In the genomic region with DNA sequence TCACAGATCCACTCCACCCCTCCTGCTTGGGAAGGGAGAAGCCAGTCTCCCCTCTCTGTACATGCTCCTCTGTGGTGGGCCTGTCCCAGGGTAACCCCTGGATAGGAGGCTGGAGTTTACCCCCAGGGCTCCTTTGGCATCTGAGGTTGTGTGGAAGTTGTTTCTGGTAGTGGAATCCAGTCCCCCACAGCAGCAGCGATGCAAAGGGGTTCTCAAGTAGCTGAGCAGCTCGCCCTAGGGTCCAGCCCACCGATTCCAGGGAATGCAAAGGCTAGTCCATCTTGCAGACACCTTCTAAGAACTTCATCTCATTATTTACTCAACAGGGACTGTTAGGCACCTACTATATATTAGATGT, we compare ENCODE assay signal across 15 cellular contexts. TPM values are rescaled to one million over a fixed set of nuclear protein-coding genes. Genes with fewer than 3 reads are reported as not detected.
DNase-seq lines count a peak whose midpoint lies in the region; ATAC-seq lines count a peak whose summit lies in the region.
"Had no signal": no experiment of that assay in that cellular context is flagged by ENCODE, and none has a peak within 500 bp of the region (broad histone marks: within the 10 kb centered on the region; RNA-seq: fewer than 3 reads in every experiment).

No MANE protein-coding gene starts in this region.

- peaks cover 62% of the 10 kb centered on the region for H3K4me1 Mint-ChIP-seq in activated CD4-positive, alpha-beta T cell treated with anti-CD3 and anti-CD28 coated beads, Interleukin-2, amount 10 ng/mL, durations not matched to agents 24 days and 14 days
- peaks cover 65% of the 10 kb centered on the region for H3K4me1 Mint-ChIP-seq in activated naive CD8-positive, alpha-beta T cell treated with anti-CD3 and anti-CD28 coated beads for 36 hours
- H3K4me1 Mint-ChIP-seq in naive thymus-derived CD8-positive, alpha-beta T cell, result peaks cover 39 to 83% (median 77%) of the 10 kb centered on the region in 4 donors

- no peak for ATAC-seq in naive thymus-derived CD8-positive, alpha-beta T cell
- no peak for ATAC-seq in HG03139 (IDR thresholded peaks at IDR 0.05; ENCODE audit: unreplicated experiment)

- H3K4me3 Mint-ChIP-seq in activated CD4-positive, alpha-beta T cell treated with anti-CD3 and anti-CD28 coated beads, Interleukin-2, amount 10 ng/mL, durations not matched to agents 24 days and 14 days, result peak overlapping the region; percentile 83
- H3K4me3 Mint-ChIP-seq in activated naive CD8-positive, alpha-beta T cell treated with anti-CD3 and anti-CD28 coated beads for 36 hours, result peak overlapping the region; percentile 60
- peak overlapping the region; percentile 74 to 88 (median 79) for H3K4me3 Mint-ChIP-seq in naive thymus-derived CD8-positive, alpha-beta T cell

- peaks cover 2% of the 10 kb centered on the region for H3K36me3 Mint-ChIP-seq in activated CD4-positive, alpha-beta T cell treated with anti-CD3 and anti-CD28 coated beads, Interleukin-2, amount 10 ng/mL, durations not matched to agents 24 days and 14 days (ENCODE audit: low read depth)
- peaks cover 3% of the 10 kb centered on the region for H3K36me3 Mint-ChIP-seq in activated naive CD8-positive, alpha-beta T cell treated with anti-CD3 and anti-CD28 coated beads for 36 hours
- H3K36me3 Mint-ChIP-seq in naive thymus-derived CD8-positive, alpha-beta T cell, result no peaks in the 10 kb centered on the region

- no peak overlapping the region for H3K4me3 ChIP-seq in H7 (ENCODE audit: insufficient read depth, low read depth, low read length)

- no peaks in the 10 kb centered on the region for H3K9me3 Mint-ChIP-seq in activated CD4-positive, alpha-beta T cell treated with anti-CD3 and anti-CD28 coated beads, Interleukin-2, amount 10 ng/mL, durations not matched to agents 24 days and 14 days
- peaks cover 2% of the 10 kb centered on the region for H3K9me3 Mint-ChIP-seq in activated naive CD8-positive, alpha-beta T cell treated with anti-CD3 and anti-CD28 coated beads for 36 hours
- no peaks in the 10 kb centered on the region for H3K9me3 Mint-ChIP-seq in naive thymus-derived CD8-positive, alpha-beta T cell

- H3K27me3 ChIP-seq in H7 (ENCODE audit: control insufficient read depth, insufficient read depth, low read length), result peaks cover 6% of the 10 kb centered on the region

- H3K27me3 Mint-ChIP-seq in activated CD4-positive, alpha-beta T cell treated with anti-CD3 and anti-CD28 coated beads, Interleukin-2, amount 10 ng/mL, durations not matched to agents 24 days and 14 days, result peaks cover 3% of the 10 kb centered on the region
- H3K27me3 Mint-ChIP-seq in activated naive CD8-positive, alpha-beta T cell treated with anti-CD3 and anti-CD28 coated beads for 36 hours, result no peaks in the 10 kb centered on the region
- peaks cover 0 to 5% (median 0%) of the 10 kb centered on the region in 5 donors for H3K27me3 Mint-ChIP-seq in naive thymus-derived CD8-positive, alpha-beta T cell

- DNase-seq in activated CD4-positive, alpha-beta T cell treated with anti-CD3 and anti-CD28 coated beads, Interleukin-2, amount 10 ng/mL, durations not matched to agents 24 days and 14 days, result no peak
- DNase-seq in activated CD4-positive, alpha-beta T cell treated with anti-CD3 and anti-CD28 coated beads, Interleukin-2, amount 50 U/mL, for 1 hour, result no peak
- peak; percentile 56 for DNase-seq in H7
- DNase-seq in activated naive CD8-positive, alpha-beta T cell treated with anti-CD3 and anti-CD28 coated beads for 36 hours, result no peak
- no peak for DNase-seq in naive thymus-derived CD8-positive, alpha-beta T cell
- DNase-seq in RPMI8226, result no peak
- DNase-seq in hypothalamus (lab: John Stamatoyannopoulos, UW), result no peak
- DNase-seq: 8988T; activated CD4-positive, alpha-beta T cell treated with anti-CD3 and anti-CD28 coated beads for 1 hour; foreskin keratinocyte; NCI-H2029; NCI-H510A; SHP77 had no signal

- POLR2A ChIA-PET in naive thymus-derived CD8-positive, alpha-beta T cell (lab: Charles Lee), result interaction anchor here (0.7 to 1.0 kb wide), 2 partner anchors 11 to 31 kb away, joined by 3 to 6 read pairs; no protein-coding TSS in a partner anchor

- intact Hi-C loops in activated CD4-positive, alpha-beta T cell treated with anti-CD3 and anti-CD28 coated beads, Interleukin-2, amount 10 ng/mL, durations not matched to agents 24 days and 14 days (cut with micrococcal nuclease), result loop anchor here (1.0 kb wide), 4 partner anchors 7 to 66 kb away; no protein-coding TSS in a partner anchor

- peak overlapping the region; percentile 95 for H3K27ac Mint-ChIP-seq in activated CD4-positive, alpha-beta T cell treated with anti-CD3 and anti-CD28 coated beads, Interleukin-2, amount 10 ng/mL, durations not matched to agents 24 days and 14 days
- peak overlapping the region; percentile 91 for H3K27ac Mint-ChIP-seq in activated naive CD8-positive, alpha-beta T cell treated with anti-CD3 and anti-CD28 coated beads for 36 hours
- H3K27ac Mint-ChIP-seq in naive thymus-derived CD8-positive, alpha-beta T cell, result peak overlapping the region; percentile 17 to 89 (median 82)

- H3K36me3 ChIP-seq in H7 (replicated peaks; ENCODE audit: control insufficient read depth, insufficient read depth, low read length), result no peaks in the 10 kb centered on the region

RNA-seq across cellular contexts. Expression of gene TCF7, which starts 42.7 kb away (rescaled TPM):
- total RNA-seq in activated CD4-positive, alpha-beta T cell treated with anti-CD3 and anti-CD28 coated beads, Interleukin-2, amount 10 ng/mL, durations not matched to agents 24 days and 14 days, result 112 and 113 TPM in 2 replicates
- total RNA-seq in H7 (2014; rRNA removed; shearing (Covaris generic)), result 2.4 and 3.7 TPM in 2 replicates
- total RNA-seq in activated naive CD8-positive, alpha-beta T cell treated with anti-CD3 and anti-CD28 coated beads for 36 hours, result 10 to 100 TPM; 66.4 to 68.7 TPM
- 100 to 1,000 TPM; 910 to 911 TPM for total RNA-seq in naive thymus-derived CD8-positive, alpha-beta T cell
- 100 to 1,000 TPM; 207 to 600 (median 328) TPM for polyA plus RNA-seq in naive thymus-derived CD8-positive, alpha-beta T cell
- total RNA-seq: HT1080 had no signal

Comparison
In these comparisons a context has a peak if more than half of its experiments do, and no peak if none do; other contexts are left out.
1. RNA of gene TCF7, which starts 42.7 kb away (total RNA-seq): 910 to 911 TPM in naive thymus-derived CD8-positive, alpha-beta T cell, 112 to 113 TPM in activated CD4-positive, alpha-beta T cell treated with anti-CD3 and anti-CD28 coated beads, Interleukin-2, amount 10 ng/mL, durations not matched to agents 24 days and 14 days and 66.4 to 68.7 TPM in activated naive CD8-positive, alpha-beta T cell treated with anti-CD3 and anti-CD28 coated beads for 36 hours; 2.4 to 3.7 TPM in H7; every median in the first group is over 10 times any median in the second.
2. Peak in every context shown above with its lines, with median percentiles within 50 percentile points of each other: H3K27ac Mint-ChIP-seq and H3K4me3 Mint-ChIP-seq.